ENCODE assay signal across 15 cellular contexts in genomic region chr2:239129147-239129896, GRCh38.
DNase-seq lines count a peak whose midpoint lies in the region; ATAC-seq and TF ChIP-seq lines count a peak whose summit lies in the region.
"Had no signal": no experiment of that assay in that cellular context is flagged by ENCODE, and none has a peak within 500 bp of the region (broad histone marks: within the 10 kb centered on the region; RNA-seq: fewer than 3 reads in every experiment).

No MANE protein-coding gene starts in this region.

- no TSS peak for BruUV-seq in IMR-90 (replicated peaks; lab: Mats Ljungman, UMichigan)

- H3K27ac ChIP-seq in IMR-90 (ENCODE audit: insufficient read depth, low read length) (no peak overlapping the region), heart right ventricle (peak overlapping the region in 6 of 10 donors; percentile 31 to 73 (median 56)), psoas muscle (no peak overlapping the region), uterus (no peak overlapping the region), upper lobe of right lung (no peak overlapping the region)
- H3K27ac ChIP-seq: KMS-11 had no signal

- H3K27me3 ChIP-seq in IMR-90 (ENCODE audit: control insufficient read depth, insufficient read depth, low read length) (no peaks in the 10 kb centered on the region), heart right ventricle (no peaks in the 10 kb centered on the region), psoas muscle (ENCODE audit: insufficient read depth in 3 of 3, low read length in 2 of 3) (no peaks in the 10 kb centered on the region), uterus (no peaks in the 10 kb centered on the region), upper lobe of right lung (no peaks in the 10 kb centered on the region)

- H2BK20ac ChIP-seq in IMR-90 (ENCODE audit: low read depth, low read length): no peak overlapping the region

- TF ChIP-seq CTCF in IMR-90 (conservative IDR thresholded peaks at IDR 0.05; ENCODE audit: low read depth, low read length): no peak
- TF ChIP-seq CTCF in heart right ventricle (IDR thresholded peaks at IDR 0.05): no peak
- TF ChIP-seq CTCF in psoas muscle (IDR thresholded peaks at IDR 0.05): no peak
- TF ChIP-seq CTCF in uterus (IDR thresholded peaks at IDR 0.05): no peak
- TF ChIP-seq CTCF in upper lobe of right lung (IDR thresholded peaks at IDR 0.05): no peak

- H3K56ac ChIP-seq in IMR-90 (ENCODE audit: extremely low read depth, insufficient read depth, low read length): no peak overlapping the region

- CTCF ChIA-PET in IMR-90 (lab: Yijun Ruan, JAX): no interaction called here

- H4K91ac ChIP-seq in IMR-90 (ENCODE audit: insufficient read depth, low read depth, low read length): no peak overlapping the region

- H3K4me1 ChIP-seq in IMR-90 (ENCODE audit: control insufficient read depth, insufficient read depth, low read length) (no peaks in the 10 kb centered on the region), heart right ventricle (peaks cover 0 to 29% (median 12%) of the 10 kb centered on the region in 9 donors), psoas muscle (no peaks in the 10 kb centered on the region), uterus (no peaks in the 10 kb centered on the region), upper lobe of right lung (no peaks in the 10 kb centered on the region)

- no peak overlapping the region for H2BK15ac ChIP-seq in IMR-90 (ENCODE audit: low read depth, low read length)

- TF ChIP-seq POLR2A in IMR-90 (IDR thresholded peaks at IDR 0.05; ENCODE audit: low read depth, low read length) (no peak), uterus (IDR thresholded peaks at IDR 0.05) (no peak)

- no peak overlapping the region for H3K14ac ChIP-seq in IMR-90 (replicated peaks; ENCODE audit: low read depth, low read length)

- no peak overlapping the region for H4K8ac ChIP-seq in IMR-90 (ENCODE audit: low read depth in 2 of 2, low read length in 2 of 2)

- H2AFZ ChIP-seq in IMR-90 (replicated peaks; ENCODE audit: low read length, poor library complexity): no peak overlapping the region

- H2BK5ac ChIP-seq in IMR-90 (ENCODE audit: low read depth, low read length, poor library complexity, severe bottlenecking): no peak overlapping the region

- H2AK9ac ChIP-seq in IMR-90 (replicated peaks; ENCODE audit: low read depth, low read length, poor library complexity): no peak overlapping the region

- no peak overlapping the region for H2AK5ac ChIP-seq in IMR-90 (ENCODE audit: low read depth, low read length)

- H3K79me1 ChIP-seq in IMR-90 (ENCODE audit: low read depth in 1 of 2, low read length in 2 of 2): no peaks in the 10 kb centered on the region; a peak in 1 of 4 replicates

- WGBS in IMR-90 (ENCODE audit: extremely low coverage in 2 of 2, insufficient read length in 1 of 2), 2 experiments: 88% methylated on average over 3 of the region's 8 CpGs; no CpG with 5 or more reads in 1 of the 2 experiments
- WGBS in heart right ventricle, 2 donors: 74 to 79% methylated on average over 8 of the region's 8 CpGs
- 65 to 72% (median 72%) methylated on average over 8 of the region's 8 CpGs for WGBS in psoas muscle, 3 donors

- no peak overlapping the region for H3K18ac ChIP-seq in IMR-90 (ENCODE audit: low read depth, low read length)

- POLR2A ChIA-PET in IMR-90 (lab: Charles Lee; ENCODE audit: unreplicated experiment): no interaction called here

- intact Hi-C loops in IMR-90 (cut with micrococcal nuclease) (no loop called here), heart right ventricle (cut with DNase I) (loop anchor here in 1 of 10 donors (10.0 kb wide), 1 partner anchor 275 kb away; the partner anchor contains the start of gene HDAC4), psoas muscle (cut with DNase I) (no loop called here), uterus (cut with DNase I; ENCODE audit: low total_unique reads) (no loop called here), upper lobe of right lung (cut with DNase I) (no loop called here)

- no peaks in the 10 kb centered on the region for H3K9me1 ChIP-seq in IMR-90 (ENCODE audit: insufficient read depth, low read length)

- dilution Hi-C loops in IMR-90 (cut with HindIII; ENCODE audit: low sequenced_read_pairs, unreplicated experiment): no loop called here

- H3K4me2 ChIP-seq in IMR-90 (ENCODE audit: low read depth, low read length): no peak overlapping the region
- H3K4me2 ChIP-seq: KMS-11 had no signal

- no peak overlapping the region for H3K4ac ChIP-seq in IMR-90 (ENCODE audit: low read depth, low read length)

- ATAC-seq in IMR-90 (ENCODE audit: low read depth) (no peak; the same call in none of the 2 replicates), heart right ventricle (peak in 6 of 8 donors; percentile 14 to 57 (median 39)), psoas muscle (peak in 3 of 4 donors; percentile 18 to 40 (median 20)), upper lobe of right lung (no peak)

- no peak overlapping the region for H2BK120ac ChIP-seq in IMR-90 (ENCODE audit: low read depth, low read length)

- H3K4me3 ChIP-seq in IMR-90 (ENCODE audit: insufficient read depth, low read depth, low read length) (no peak overlapping the region), heart right ventricle (no peak overlapping the region), psoas muscle (no peak overlapping the region), uterus (no peak overlapping the region), upper lobe of right lung (no peak overlapping the region)

- H3K36me3 ChIP-seq in IMR-90 (ENCODE audit: control insufficient read depth, insufficient read depth, low read length) (peaks cover 77% of the 10 kb centered on the region), heart right ventricle (peaks cover 0 to 97% (median 39%) of the 10 kb centered on the region in 9 donors), psoas muscle (ENCODE audit: insufficient read depth in 1 of 2, low read depth in 1 of 2) (peaks cover 4 to 100% of the 10 kb centered on the region in 2 donors), uterus (no peaks in the 10 kb centered on the region), upper lobe of right lung (peaks cover 85% of the 10 kb centered on the region)

- in situ Hi-C loops in IMR-90 (cut with MboI; ENCODE audit: low sequenced_read_pairs): loop anchor here (25.0 kb wide), 1 partner anchor 858 kb away; no protein-coding TSS in a partner anchor

- TF ChIP-seq RAD21 in IMR-90 (IDR thresholded peaks at IDR 0.05; ENCODE audit: low read length): no peak

- H3K23ac ChIP-seq in IMR-90 (ENCODE audit: low read depth, low read length): no peak overlapping the region

- 0 out of 2 replicates have a peak, but pooled peaks cover 4% of the 10 kb centered on the region for H3K9me3 ChIP-seq in IMR-90 (ENCODE audit: control insufficient read depth, insufficient read depth, low read length)
- H3K9me3 ChIP-seq in heart right ventricle: no peaks in the 10 kb centered on the region
- no peaks in the 10 kb centered on the region for H3K9me3 ChIP-seq in psoas muscle
- no peaks in the 10 kb centered on the region for H3K9me3 ChIP-seq in uterus
- no peaks in the 10 kb centered on the region for H3K9me3 ChIP-seq in upper lobe of right lung

- DNase-seq in EH (ENCODE audit: low read depth) (peak; percentile 6), IMR-90 (peak; percentile 18), heart right ventricle (no peak), psoas muscle (peak in 1 of 2 donors; percentile 41), uterus (no peak), upper lobe of right lung (no peak), NAMALWA (ENCODE audit: low spot score) (no peak)
- no peak for DNase-seq in stimulated activated CD4-positive, alpha-beta T cell treated with anti-CD3 and anti-CD28 coated beads, Interleukin-4, amount 100 ng/mL, for 1 hour
- DNase-seq: AML-193, DMS53, NCI-H1092 treated with DMSO at 0.1 percent for 48 hours, NCI-H1694, NCI-H345, NCI-H526 treated with DMSO at 0.1 percent for 48 hours had no signal

- no peak overlapping the region for H3K9ac ChIP-seq in IMR-90 (ENCODE audit: low read depth, low read length)
- H3K9ac ChIP-seq: KMS-11 had no signal

- no peaks in the 10 kb centered on the region; the same call in 1 of the 2 replicates for H4K20me1 ChIP-seq in IMR-90 (ENCODE audit: insufficient read depth, low read length)

- H4K5ac ChIP-seq in IMR-90 (ENCODE audit: low read depth, low read length): no peak overlapping the region

TF ChIP-seq in IMR-90, 13 proteins besides CTCF, POLR2A, EP300 and RAD21:
- no peak for TF ChIP-seq BHLHE40 (IDR thresholded peaks at IDR 0.05; ENCODE audit: low read depth, low read length)
- no peak for TF ChIP-seq RFX5 (IDR thresholded peaks at IDR 0.05; ENCODE audit: low read depth, low read length)
- TF ChIP-seq, protein P1, sequence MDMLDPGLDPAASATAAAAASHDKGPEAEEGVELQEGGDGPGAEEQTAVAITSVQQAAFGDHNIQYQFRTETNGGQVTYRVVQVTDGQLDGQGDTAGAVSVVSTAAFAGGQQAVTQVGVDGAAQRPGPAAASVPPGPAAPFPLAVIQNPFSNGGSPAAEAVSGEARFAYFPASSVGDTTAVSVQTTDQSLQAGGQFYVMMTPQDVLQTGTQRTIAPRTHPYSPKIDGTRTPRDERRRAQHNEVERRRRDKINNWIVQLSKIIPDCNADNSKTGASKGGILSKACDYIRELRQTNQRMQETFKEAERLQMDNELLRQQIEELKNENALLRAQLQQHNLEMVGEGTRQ (IDR thresholded peaks at IDR 0.05; ENCODE audit: low read depth, low read length): no peak
- TF ChIP-seq RCOR1 (IDR thresholded peaks at IDR 0.05; ENCODE audit: insufficient replicate concordance, low read length): no peak
- TF ChIP-seq MXI1 (IDR thresholded peaks at IDR 0.05; ENCODE audit: borderline replicate concordance, low read depth, low read length): no peak
- TF ChIP-seq NFE2L2 (IDR thresholded peaks at IDR 0.05; ENCODE audit: low read depth, low read length): no peak
- TF ChIP-seq FOS (IDR thresholded peaks at IDR 0.05; ENCODE audit: low read depth, low read length): no peak
- TF ChIP-seq SMC3 (IDR thresholded peaks at IDR 0.05; ENCODE audit: low read depth, low read length): no peak
- no peak for TF ChIP-seq CHD1 (IDR thresholded peaks at IDR 0.05; ENCODE audit: low read depth, low read length)
- TF ChIP-seq MAZ (IDR thresholded peaks at IDR 0.05; ENCODE audit: borderline replicate concordance, low read depth, low read length): no peak
- no peak for TF ChIP-seq CEBPB (IDR thresholded peaks at IDR 0.05; ENCODE audit: low read depth, low read length)
- TF ChIP-seq MAFK (IDR thresholded peaks at IDR 0.05; ENCODE audit: low read depth, low read length): no peak
- TF ChIP-seq, protein P2, sequence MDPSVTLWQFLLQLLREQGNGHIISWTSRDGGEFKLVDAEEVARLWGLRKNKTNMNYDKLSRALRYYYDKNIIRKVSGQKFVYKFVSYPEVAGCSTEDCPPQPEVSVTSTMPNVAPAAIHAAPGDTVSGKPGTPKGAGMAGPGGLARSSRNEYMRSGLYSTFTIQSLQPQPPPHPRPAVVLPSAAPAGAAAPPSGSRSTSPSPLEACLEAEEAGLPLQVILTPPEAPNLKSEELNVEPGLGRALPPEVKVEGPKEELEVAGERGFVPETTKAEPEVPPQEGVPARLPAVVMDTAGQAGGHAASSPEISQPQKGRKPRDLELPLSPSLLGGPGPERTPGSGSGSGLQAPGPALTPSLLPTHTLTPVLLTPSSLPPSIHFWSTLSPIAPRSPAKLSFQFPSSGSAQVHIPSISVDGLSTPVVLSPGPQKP (IDR thresholded peaks at IDR 0.05; ENCODE audit: borderline replicate concordance, low read depth, low read length): no peak

Comparison
In these comparisons a context has a peak if more than half of its experiments do, and no peak if none do; other contexts are left out.
1. DNase-seq: peak in EH (single experiment) and IMR-90 (single experiment); none in heart right ventricle (0 of 2), uterus (0 of 2), upper lobe of right lung (single experiment), NAMALWA (single experiment) and stimulated activated CD4-positive, alpha-beta T cell treated with anti-CD3 and anti-CD28 coated beads, Interleukin-4, amount 100 ng/mL, for 1 hour (single experiment).
2. ATAC-seq: peak in heart right ventricle (6 of 8) and psoas muscle (3 of 4); none in IMR-90 (single experiment) and upper lobe of right lung (single experiment).
3. H3K27ac ChIP-seq: peak in heart right ventricle (6 of 10); none in IMR-90 (single experiment), psoas muscle (single experiment), uterus (0 of 2) and upper lobe of right lung (single experiment).